In genomic region chr9:28082671-28083070, GRCh38 we compare ENCODE assay signal across 29 cellular contexts.
"Had no signal": no experiment of that assay in that cellular context is flagged by ENCODE, and none has a peak within 500 bp of the region (broad histone marks: within the 10 kb centered on the region; RNA-seq: fewer than 3 reads in every experiment).

No MANE protein-coding gene starts in this region.

- H3K36me3 Mint-ChIP-seq: mesothelial cell of epicardium; naive B cell; stimulated activated effector memory CD8-positive, alpha-beta T cell treated with anti-CD3 and anti-CD28 coated beads, Interleukin-12 subunit alpha, Interleukin-12 subunit beta, amount 100 ng/mL, for 72 hours had no signal

- H3K27ac ChIP-seq: coronary artery, gastrocnemius medialis, heart left ventricle, hepatocyte, neutrophil, parathyroid adenoma, right atrium auricular region, stomach, thyroid gland had no signal

- H3K27ac Mint-ChIP-seq: effector memory CD8-positive, alpha-beta T cell; mesothelial cell of epicardium; naive B cell; natural killer cell treated with Interleukin-12 subunit alpha and Interleukin-12 subunit beta and Interleukin-15 and Interleukin-18, amount 100 ng/mL, for 72 hours; progenitor cell of endocrine pancreas; stimulated activated effector memory CD8-positive, alpha-beta T cell treated with anti-CD3 and anti-CD28 coated beads, Interleukin-12 subunit alpha, Interleukin-12 subunit beta, amount 100 ng/mL, for 72 hours had no signal

- H3K9ac ChIP-seq: parathyroid adenoma had no signal

- H3K27me3 Mint-ChIP-seq: effector memory CD8-positive, alpha-beta T cell; naive B cell; natural killer cell treated with Interleukin-12 subunit alpha and Interleukin-12 subunit beta and Interleukin-15 and Interleukin-18, amount 100 ng/mL, for 72 hours; progenitor cell of endocrine pancreas had no signal

- H3K4me1 ChIP-seq: gastrocnemius medialis, heart left ventricle, parathyroid adenoma, right atrium auricular region, stomach, thyroid gland had no signal

- H3K9me3 ChIP-seq: gastrocnemius medialis, heart left ventricle, mucosa of descending colon, neutrophil, right atrium auricular region, stomach, thyroid gland had no signal

- H3K4me2 ChIP-seq: hepatocyte, smooth muscle cell had no signal

- H3K9me3 Mint-ChIP-seq: mesothelial cell of epicardium had no signal

- DNase-seq: dermis blood vessel endothelial cell; effector memory CD8-positive, alpha-beta T cell; foreskin fibroblast; gastrocnemius medialis; heart left ventricle; kidney; mesenchymal stem cell; mucosa of descending colon; naive B cell; stimulated activated CD4-positive, alpha-beta T cell treated with anti-CD3 and anti-CD28 coated beads, Interleukin-12 subunit alpha, Interleukin-12 subunit beta, amount 100 ng/mL, for 4 hours; stimulated activated CD4-positive, alpha-beta T cell treated with anti-CD3 and anti-CD28 coated beads, Interleukin-2, amount 100 ng/mL, for 24 hours; stimulated activated CD4-positive, alpha-beta T cell treated with anti-CD3 and anti-CD28 coated beads, Interleukin-4, amount 100 ng/mL, for 24 hours; stimulated activated naive CD4-positive, alpha-beta T cell treated with Interleukin-2 at 50 U/mL for 16 hours; stomach; thyroid gland; trophoblast cell had no signal

- H3K4me3 ChIP-seq: coronary artery, gastrocnemius medialis, heart left ventricle, hepatocyte, lung, mucosa of descending colon, right atrium auricular region, smooth muscle cell, stomach, thyroid gland had no signal

- ATAC-seq: effector memory CD8-positive, alpha-beta T cell; gastrocnemius medialis; heart left ventricle; left lobe of liver; mucosa of descending colon; natural killer cell treated with Interleukin-12 subunit alpha and Interleukin-12 subunit beta and Interleukin-15 and Interleukin-18, amount 100 ng/mL, for 72 hours; sciatic nerve; stimulated activated effector memory CD8-positive, alpha-beta T cell treated with anti-CD3 and anti-CD28 coated beads, Interleukin-12 subunit alpha, Interleukin-12 subunit beta, amount 100 ng/mL, for 72 hours had no signal

- H3K27me3 ChIP-seq: gastrocnemius medialis, heart left ventricle, hepatocyte, neutrophil, right atrium auricular region, stomach, thyroid gland had no signal

- H3K4me1 Mint-ChIP-seq: naive B cell; stimulated activated effector memory CD8-positive, alpha-beta T cell treated with anti-CD3 and anti-CD28 coated beads, Interleukin-12 subunit alpha, Interleukin-12 subunit beta, amount 100 ng/mL, for 72 hours had no signal

- H3K79me2 ChIP-seq: hepatocyte, parathyroid adenoma had no signal

- H2AFZ ChIP-seq: hepatocyte, parathyroid adenoma had no signal

- H3K4me3 Mint-ChIP-seq: effector memory CD8-positive, alpha-beta T cell; mesothelial cell of epicardium; naive B cell; natural killer cell treated with Interleukin-12 subunit alpha and Interleukin-12 subunit beta and Interleukin-15 and Interleukin-18, amount 100 ng/mL, for 72 hours; stimulated activated effector memory CD8-positive, alpha-beta T cell treated with anti-CD3 and anti-CD28 coated beads, Interleukin-12 subunit alpha, Interleukin-12 subunit beta, amount 100 ng/mL, for 72 hours had no signal

- H3K36me3 ChIP-seq: gastrocnemius medialis, heart left ventricle, neutrophil, right atrium auricular region, stomach, thyroid gland had no signal
